Comparison of ENCODE assay signal across 5 cellular contexts in the genomic region with DNA sequence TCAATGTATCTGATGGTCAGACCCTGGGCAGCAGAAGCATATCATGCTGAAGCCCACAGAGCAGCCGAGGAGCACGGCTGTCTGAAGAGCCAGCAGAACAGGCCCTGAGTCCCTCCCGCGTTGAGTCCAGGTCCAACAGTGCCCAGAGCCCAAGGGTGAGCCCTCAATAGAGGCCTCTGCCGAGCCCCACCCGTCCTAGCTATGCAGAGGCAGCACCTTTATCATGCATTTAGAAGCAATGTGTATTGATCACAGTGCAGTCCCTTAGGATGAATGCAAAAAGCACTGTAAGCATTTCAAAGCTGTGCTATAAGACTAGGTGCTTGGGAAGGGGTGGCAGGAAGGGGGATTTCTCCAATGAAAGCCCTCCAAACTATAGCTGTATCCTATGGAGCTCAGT.
"Had no signal": no experiment of that assay in that cellular context is flagged by ENCODE, and none has a peak within 500 bp of the region (broad histone marks: within the 10 kb centered on the region; RNA-seq: fewer than 3 reads in every experiment).

No MANE protein-coding gene starts in this region.

- H3K4me3 ChIP-seq: K562 had no signal

- ATAC-seq: K562 had no signal

- DNase-seq: GOT3, H7, HCEC 1CT, IMR-90 had no signal
